Comparison of ENCODE assay signal across 8 cellular contexts in genomic region chr17:74417178-74418045, GRCh38. TPM values are rescaled to one million over a fixed set of nuclear protein-coding genes. Genes with fewer than 3 reads are reported as not detected.
A peak's percentile ranks its signal among the peaks of the same experiment; 100 is the strongest.
DNase-seq lines count a peak whose midpoint lies in the region; ATAC-seq, FAIRE-seq and TF ChIP-seq lines count a peak whose summit lies in the region.

No MANE protein-coding gene starts in this region.

- CTCF ChIA-PET in RWPE1 (lab: Yijun Ruan, JAX): interaction anchor here (0.6 to 1.9 kb wide), 3 partner anchors 39 to 77 kb away, joined by 3 to 11 read pairs (median 4); no protein-coding TSS in a partner anchor
- CTCF ChIA-PET in A673 (lab: Charles Lee): no interaction called here

- H3K27me3 ChIP-seq in pancreas (no peaks in the 10 kb centered on the region), A673 (replicated peaks; ENCODE audit: insufficient read depth, low read depth, low read length, poor library complexity) (no peaks in the 10 kb centered on the region)

- TF ChIP-seq CTCF in RWPE1 (conservative IDR thresholded peaks at IDR 0.05; ENCODE audit: low read depth) (no peak), pancreas (IDR thresholded peaks at IDR 0.05) (no peak), A673 (conservative IDR thresholded peaks at IDR 0.05; ENCODE audit: low read depth, low read length) (no peak)

- H3K27ac ChIP-seq in RWPE1 (peak overlapping the region; percentile 20; the same call in 1 of the 2 replicates), pancreas (no peak overlapping the region), A673 (ENCODE audit: low read depth, low read length, poor library complexity, severe bottlenecking) (no peak overlapping the region)

- BruUV-seq in A673 (replicated peaks; lab: Mats Ljungman, UMichigan): no TSS peak

- WGBS in pancreas, 2 donors: 61 to 72% methylated on average over 12 of the region's 12 CpGs

- intact Hi-C loops in pancreas (cut with DNase I): no loop called here
- intact Hi-C loops in A673 (cut with micrococcal nuclease; ENCODE audit: unreplicated experiment): no loop called here

- H3K9me3 ChIP-seq in pancreas: no peaks in the 10 kb centered on the region
- no peaks in the 10 kb centered on the region for H3K9me3 ChIP-seq in A673 (ENCODE audit: low read depth, low read length, poor library complexity, severe bottlenecking)

- ATAC-seq in HG02642 (IDR thresholded peaks at IDR 0.05; ENCODE audit: poor library complexity, unreplicated experiment) (peak; percentile 81), pancreas (peak; percentile 79 to 90 (median 82))

- H3K4me3 ChIP-seq in pancreas (no peak overlapping the region), A673 (ENCODE audit: low read depth, low read length, poor library complexity, severe bottlenecking) (no peak overlapping the region)

- H3K4me1 ChIP-seq in pancreas (peaks cover 0 to 21% (median 7%) of the 10 kb centered on the region in 3 donors), A673 (ENCODE audit: insufficient read depth, low read length, poor library complexity, severe bottlenecking) (no peaks in the 10 kb centered on the region)

- POLR2A ChIA-PET in RWPE1 (lab: Yijun Ruan, JAX; ENCODE audit: low non-redundant PET): no interaction called here
- POLR2A ChIA-PET in A673 (lab: Charles Lee; ENCODE audit: low non-redundant PET): no interaction called here

- DNase-seq in NCI-H82 (lab: John Stamatoyannopoulos, UW) (peak; percentile 52), NCI-H82 treated with DMSO at 0.1 percent for 48 hours (lab: John Stamatoyannopoulos, UW; ENCODE audit: unreplicated experiment) (no peak), RWPE1 (ENCODE audit: low spot score) (peak; percentile 79), pancreas (peak in 2 of 6 donors; percentile 25 to 58), occipital lobe (lab: John Stamatoyannopoulos, UW) (no peak), A673 (ENCODE audit: low spot score) (no peak), cortex of kidney (lab: John Stamatoyannopoulos, UW) (no peak)

- no peaks in the 10 kb centered on the region for H3K36me3 ChIP-seq in pancreas
- H3K36me3 ChIP-seq in A673 (ENCODE audit: insufficient read depth, low read length, poor library complexity, severe bottlenecking): no peaks in the 10 kb centered on the region

- FAIRE-seq in pancreas (lab: Jason Lieb, UNC): no peak

RNA-seq across cellular contexts. Expression of gene GPRC5C, which starts 14.5 kb away (rescaled TPM):
- 100 to 1,000 TPM in 1 of 6 donors, 10 to 100 TPM in 5; 38.2 to 106 (median 49.9) TPM for total RNA-seq in pancreas
- polyA plus RNA-seq in pancreas: 10 to 100 TPM; 40.4 to 68.0 TPM
- 10.0 TPM for total RNA-seq in occipital lobe
- total RNA-seq in A673 (2021): 0.57 TPM in 1 of 2 replicates, not detected in the other

RNA-seq across cellular contexts. Expression of gene CD300A, which starts 49.0 kb away (rescaled TPM):
- total RNA-seq in pancreas (1 to 10 TPM in 3 of 6 donors, under 1 TPM in 3; 0.37 to 5.1 (median 0.92) TPM), occipital lobe (3.3 TPM), A673 (2021) (not detected in 2 replicates)
- 1 to 10 TPM; 1.3 to 2.0 TPM for polyA plus RNA-seq in pancreas

RNA-seq across cellular contexts. Expression of gene GPR142, which starts 50.1 kb away (rescaled TPM):
- under 1 TPM; 0.22 to 0.86 (median 0.43) TPM for total RNA-seq in pancreas
- 1 to 10 TPM in 1 of 2 donors, under 1 TPM in 1; 0.61 to 2.8 TPM for polyA plus RNA-seq in pancreas
- not detected for total RNA-seq in occipital lobe
- total RNA-seq in A673 (2021): 0.24 and 0.68 TPM in 2 replicates

RNA-seq across cellular contexts. Expression of gene BTBD17, which starts 55.7 kb away (rescaled TPM):
- under 1 TPM; 0.08 to 0.22 (median 0.15) TPM for total RNA-seq in pancreas
- 1 to 10 TPM in 1 of 2 donors, under 1 TPM in 1; 0.19 to 1.7 TPM for polyA plus RNA-seq in pancreas
- 4.5 TPM for total RNA-seq in occipital lobe
- total RNA-seq in A673 (2021): 3.3 and 3.4 TPM in 2 replicates

Comparison
In these comparisons a context has a peak if more than half of its experiments do, and no peak if none do; other contexts are left out.
1. DNase-seq: peak in NCI-H82 (single experiment) and RWPE1 (single experiment); none in NCI-H82 treated with DMSO at 0.1 percent for 48 hours (single experiment), occipital lobe (single experiment), A673 (single experiment) and cortex of kidney (single experiment).